In the genomic region with DNA sequence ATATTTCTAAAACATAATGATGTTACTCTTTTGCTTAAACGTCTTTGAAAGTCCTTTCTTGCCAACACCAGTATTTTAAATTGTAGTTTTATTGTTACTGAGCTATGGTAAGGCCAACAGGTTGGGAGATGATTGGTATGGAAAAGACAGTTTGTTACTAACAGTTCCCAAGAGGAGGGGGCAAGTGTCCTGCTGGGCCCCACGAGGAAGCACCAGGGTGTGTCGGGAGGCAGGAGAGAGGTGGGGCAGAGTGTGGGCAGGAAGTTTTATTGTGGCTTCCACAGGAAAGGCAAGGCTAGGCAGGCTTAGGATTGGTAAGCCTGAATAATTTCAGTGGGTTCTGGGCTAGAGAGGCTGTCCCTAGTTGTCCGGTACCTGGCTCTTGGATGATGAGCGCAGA, we compare ENCODE assay signal across 18 cellular contexts.
DNase-seq lines count a peak whose midpoint lies in the region; ATAC-seq and TF ChIP-seq lines count a peak whose summit lies in the region.
"Had no signal": no experiment of that assay in that cellular context is flagged by ENCODE, and none has a peak within 500 bp of the region (broad histone marks: within the 10 kb centered on the region; RNA-seq: fewer than 3 reads in every experiment).

No MANE protein-coding gene starts in this region.

- H3K27me3 ChIP-seq in PC-3 (ENCODE audit: low read length), result no peaks in the 10 kb centered on the region
- H3K27me3 ChIP-seq in osteoblast (ENCODE audit: insufficient read depth, low read length), result no peaks in the 10 kb centered on the region

- H3K27ac Mint-ChIP-seq in CD14-positive monocyte (peak overlapping the region in 6 of 7 donors; percentile 79 to 98 (median 95)), chondrocyte (ENCODE audit: unreplicated experiment) (no peak overlapping the region)
- H3K27ac Mint-ChIP-seq: B cell, natural killer cell had no signal

- DNase-seq in CD14-positive monocyte (ENCODE audit: low spot score) (no peak), PC-3 (peak; percentile 5), dermis blood vessel endothelial cell (peak; percentile 34), osteoblast (ENCODE audit: insufficient read length, low spot score, missing footprints) (no peak), chondrocyte (ENCODE audit: low spot score) (no peak)
- DNase-seq: activated effector memory CD4-positive, alpha-beta T cell treated with Interleukin-2 at 50 U/mL for 16 hours; GOT3; hypothalamus; Karpas-422; natural killer cell; NCI-H1436 treated with DMSO at 0.1 percent for 48 hours; NCI-H2227 treated with DMSO at 0.1 percent for 48 hours; stimulated activated CD4-positive, alpha-beta T cell treated with anti-CD3 and anti-CD28 coated beads, Interleukin-4, amount 100 ng/mL, for 1 hour had no signal

- H3K9me3 ChIP-seq in PC-3 (ENCODE audit: low read length) (no peaks in the 10 kb centered on the region), osteoblast (ENCODE audit: low read depth, low read length) (no peaks in the 10 kb centered on the region)

- H3F3A ChIP-seq in PC-3 (ENCODE audit: low read length, unreplicated experiment), result peaks cover 4% of the 10 kb centered on the region

- H2AFZ ChIP-seq in PC-3 (ENCODE audit: low read length) (no peak overlapping the region), osteoblast (ENCODE audit: low read length) (no peak overlapping the region)

- no peaks in the 10 kb centered on the region for H3K36me3 ChIP-seq in PC-3 (ENCODE audit: low read depth, low read length)
- H3K36me3 ChIP-seq in osteoblast (ENCODE audit: insufficient read depth, low read length), result no peaks in the 10 kb centered on the region

- H3K4me2 ChIP-seq in PC-3 (ENCODE audit: low read length) (peak overlapping the region; percentile 54), osteoblast (ENCODE audit: insufficient read depth, low read length) (no peak overlapping the region)

- H3K36me3 Mint-ChIP-seq in CD14-positive monocyte (peaks cover 0 to 1% of the 10 kb centered on the region in 2 donors), chondrocyte (ENCODE audit: low read depth) (no peaks in the 10 kb centered on the region)
- H3K36me3 Mint-ChIP-seq: natural killer cell had no signal

- H3K27me3 Mint-ChIP-seq in CD14-positive monocyte (ENCODE audit: low read depth in 3 of 3) (no peaks in the 10 kb centered on the region), chondrocyte (ENCODE audit: low read depth) (no peaks in the 10 kb centered on the region)

- no peak overlapping the region for H3K4me3 Mint-ChIP-seq in CD14-positive monocyte
- no peak overlapping the region for H3K4me3 Mint-ChIP-seq in chondrocyte (ENCODE audit: unreplicated experiment)
- H3K4me3 Mint-ChIP-seq: B cell, natural killer cell had no signal

- no peaks in the 10 kb centered on the region for H3K79me2 ChIP-seq in PC-3 (ENCODE audit: low read length)
- H3K79me2 ChIP-seq in osteoblast (ENCODE audit: insufficient read depth, low read length), result no peaks in the 10 kb centered on the region

- no peaks in the 10 kb centered on the region for H3K9me2 ChIP-seq in PC-3 (replicated peaks; ENCODE audit: low read length)

- H3K4me1 ChIP-seq in PC-3 (ENCODE audit: insufficient read depth, low read length) (peaks cover 52% of the 10 kb centered on the region), osteoblast (ENCODE audit: insufficient read depth, low read length) (peaks cover 60% of the 10 kb centered on the region)

- BruUV-seq in PC-3 (replicated peaks; lab: Mats Ljungman, UMichigan), result no TSS peak

- H3K4me3 ChIP-seq in PC-3 (ENCODE audit: low read length) (peak overlapping the region; percentile 7; the same call in 1 of the 2 replicates), osteoblast (ENCODE audit: insufficient read depth, low read length) (no peak overlapping the region)

- peaks cover 46% of the 10 kb centered on the region for H3K4me1 Mint-ChIP-seq in CD14-positive monocyte
- H3K4me1 Mint-ChIP-seq in chondrocyte (ENCODE audit: low read depth), result peaks cover 20% of the 10 kb centered on the region
- H3K4me1 Mint-ChIP-seq: B cell had no signal

- ATAC-seq in PC-3, result no peak
- ATAC-seq in GM21360 (IDR thresholded peaks at IDR 0.05; ENCODE audit: unreplicated experiment), result no peak
- ATAC-seq in GM21447 (IDR thresholded peaks at IDR 0.05; ENCODE audit: unreplicated experiment), result no peak
- no peak for ATAC-seq in HG03095 (IDR thresholded peaks at IDR 0.05; ENCODE audit: unreplicated experiment)
- ATAC-seq: left lobe of liver, natural killer cell had no signal

- CTCF ChIA-PET in PC-3 (lab: Charles Lee), result interaction anchor here (1.0 to 2.0 kb wide), 3 partner anchors 11 to 228 kb away, joined by 5 to 17 read pairs (median 9); no protein-coding TSS in a partner anchor

- H3K9me3 Mint-ChIP-seq in CD14-positive monocyte (peaks cover 0 to 3% (median 0%) of the 10 kb centered on the region in 7 donors), chondrocyte (ENCODE audit: low read depth) (peaks cover 3% of the 10 kb centered on the region)
- H3K9me3 Mint-ChIP-seq: natural killer cell had no signal

- H4K20me1 ChIP-seq in PC-3 (ENCODE audit: low read length) (no peaks in the 10 kb centered on the region), osteoblast (ENCODE audit: insufficient read depth, low read length) (no peaks in the 10 kb centered on the region)

- TF ChIP-seq CTCF in CD14-positive monocyte (IDR thresholded peaks at IDR 0.05) (no peak), PC-3 (conservative IDR thresholded peaks at IDR 0.05; ENCODE audit: low read depth, low read length) (no peak), osteoblast (IDR thresholded peaks at IDR 0.05; ENCODE audit: extremely low read depth, low read depth, low read length) (no peak), chondrocyte (IDR thresholded peaks at IDR 0.05) (no peak)

- H3K9ac ChIP-seq in PC-3 (ENCODE audit: low read length), result peak overlapping the region; percentile 63

- H3K27ac ChIP-seq in PC-3 (ENCODE audit: low read length), result peak overlapping the region; percentile 98
- H3K27ac ChIP-seq in osteoblast (ENCODE audit: low read depth, low read length), result peak overlapping the region; percentile 95

- intact Hi-C loops in CD14-positive monocyte (cut with micrococcal nuclease), result loop anchor here in 1 of 2 donors (2.0 to 5.0 kb wide), 2 partner anchors 134 to 466 kb away; a partner anchor contains a TSS
- intact Hi-C loops in PC-3 (cut with micrococcal nuclease), result loop anchor here (2.0 kb wide), 2 partner anchors 128 to 180 kb away; no protein-coding TSS in a partner anchor

- POLR2A ChIA-PET in PC-3 (lab: Charles Lee; ENCODE audit: unreplicated experiment), result interaction anchor here (0.6 kb wide), 1 partner anchor 995 kb away, joined by 3 read pairs; no protein-coding TSS in a partner anchor

Comparison
In these comparisons a context has a peak if more than half of its experiments do, and no peak if none do; other contexts are left out.
1. DNase-seq: peak in PC-3 (single experiment) and dermis blood vessel endothelial cell (single experiment); none in CD14-positive monocyte (single experiment), osteoblast (single experiment) and chondrocyte (single experiment).